In the genomic region with DNA sequence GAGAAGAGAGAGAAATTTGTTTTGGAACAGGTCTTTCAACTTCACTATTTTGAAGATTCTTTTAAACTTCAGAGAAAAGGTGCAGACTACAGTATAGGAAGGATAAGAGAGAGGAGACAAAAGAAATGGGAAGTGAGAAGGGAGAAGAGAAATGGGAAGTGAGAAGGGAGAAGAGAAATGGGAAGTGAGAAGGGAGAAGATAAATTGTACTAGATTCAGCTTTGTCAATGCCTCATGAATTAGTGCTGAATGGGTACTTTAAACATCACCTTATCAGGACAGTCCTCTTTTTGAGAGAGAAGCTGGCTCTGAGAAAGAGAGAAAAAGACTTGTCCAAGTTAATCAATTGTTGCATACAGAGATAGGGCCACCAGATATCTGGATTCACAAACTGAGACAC, we compare ENCODE assay signal across 1 cellular context.
TF ChIP-seq lines count a peak whose summit lies in the region.

No MANE protein-coding gene starts in this region.

TF ChIP-seq in GM12878, 131 proteins besides CTCF, POLR2A, EP300 and RAD21 (continued from another document):
- TF ChIP-seq, protein P1, sequence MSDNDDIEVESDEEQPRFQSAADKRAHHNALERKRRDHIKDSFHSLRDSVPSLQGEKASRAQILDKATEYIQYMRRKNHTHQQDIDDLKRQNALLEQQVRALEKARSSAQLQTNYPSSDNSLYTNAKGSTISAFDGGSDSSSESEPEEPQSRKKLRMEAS (IDR thresholded peaks at IDR 0.05; ENCODE audit: low read depth, low read length) = no peak
- TF ChIP-seq, protein P2, sequence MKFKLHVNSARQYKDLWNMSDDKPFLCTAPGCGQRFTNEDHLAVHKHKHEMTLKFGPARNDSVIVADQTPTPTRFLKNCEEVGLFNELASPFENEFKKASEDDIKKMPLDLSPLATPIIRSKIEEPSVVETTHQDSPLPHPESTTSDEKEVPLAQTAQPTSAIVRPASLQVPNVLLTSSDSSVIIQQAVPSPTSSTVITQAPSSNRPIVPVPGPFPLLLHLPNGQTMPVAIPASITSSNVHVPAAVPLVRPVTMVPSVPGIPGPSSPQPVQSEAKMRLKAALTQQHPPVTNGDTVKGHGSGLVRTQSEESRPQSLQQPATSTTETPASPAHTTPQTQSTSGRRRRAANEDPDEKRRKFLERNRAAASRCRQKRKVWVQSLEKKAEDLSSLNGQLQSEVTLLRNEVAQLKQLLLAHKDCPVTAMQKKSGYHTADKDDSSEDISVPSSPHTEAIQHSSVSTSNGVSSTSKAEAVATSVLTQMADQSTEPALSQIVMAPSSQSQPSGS (IDR thresholded peaks at IDR 0.05; ENCODE audit: low read length) = 0 out of 2 replicates have a peak, but pooled peaks have one; percentile 24
- TF ChIP-seq, protein P3, sequence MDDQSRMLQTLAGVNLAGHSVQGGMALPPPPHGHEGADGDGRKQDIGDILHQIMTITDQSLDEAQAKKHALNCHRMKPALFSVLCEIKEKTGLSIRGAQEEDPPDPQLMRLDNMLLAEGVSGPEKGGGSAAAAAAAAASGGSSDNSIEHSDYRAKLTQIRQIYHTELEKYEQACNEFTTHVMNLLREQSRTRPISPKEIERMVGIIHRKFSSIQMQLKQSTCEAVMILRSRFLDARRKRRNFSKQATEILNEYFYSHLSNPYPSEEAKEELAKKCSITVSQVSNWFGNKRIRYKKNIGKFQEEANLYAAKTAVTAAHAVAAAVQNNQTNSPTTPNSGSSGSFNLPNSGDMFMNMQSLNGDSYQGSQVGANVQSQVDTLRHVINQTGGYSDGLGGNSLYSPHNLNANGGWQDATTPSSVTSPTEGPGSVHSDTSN (IDR thresholded peaks at IDR 0.05; ENCODE audit: insufficient replicate concordance, low read depth, low read length) = no peak
